Comparison of ENCODE assay signal across 21 cellular contexts in genomic region chr18:3873211-3873610, GRCh38.
"Had no signal": no experiment of that assay in that cellular context is flagged by ENCODE, and none has a peak within 500 bp of the region (broad histone marks: within the 10 kb centered on the region; RNA-seq: fewer than 3 reads in every experiment).

No MANE protein-coding gene starts in this region.

- H3K4me3 Mint-ChIP-seq: activated CD4-positive, alpha-beta memory T cell treated with anti-CD3 and anti-CD28 coated beads, Interleukin-2, amount 10 ng/mL, durations not matched to agents 7 days and 5 days; activated CD4-positive, alpha-beta T cell treated with anti-CD3 and anti-CD28 coated beads, Interleukin-2, amount 10 ng/mL, durations not matched to agents 24 days and 14 days; activated naive CD4-positive, alpha-beta T cell treated with anti-CD3 and anti-CD28 coated beads, Interleukin-2, amount 10 ng/mL, durations not matched to agents 7 days and 5 days; activated T-cell treated with anti-CD3 and anti-CD28 coated beads, Interleukin-2, amount 50 U/mL, for 72 hours; central memory CD8-positive, alpha-beta T cell; stimulated activated memory B cell treated with anti-CD40 and anti-IgM and Interleukin-4, amounts not matched to agents 10 μg/mL and 1 μg/mL and 100 μg/mL, for 72 hours had no signal

- H3K9me3 Mint-ChIP-seq: activated CD4-positive, alpha-beta memory T cell treated with anti-CD3 and anti-CD28 coated beads, Interleukin-2, amount 10 ng/mL, durations not matched to agents 7 days and 5 days; activated CD4-positive, alpha-beta T cell treated with anti-CD3 and anti-CD28 coated beads, Interleukin-2, amount 10 ng/mL, durations not matched to agents 24 days and 14 days; activated naive CD4-positive, alpha-beta T cell treated with anti-CD3 and anti-CD28 coated beads, Interleukin-2, amount 10 ng/mL, durations not matched to agents 7 days and 5 days; activated T-cell treated with anti-CD3 and anti-CD28 coated beads, Interleukin-2, amount 50 U/mL, for 72 hours; central memory CD8-positive, alpha-beta T cell; stimulated activated memory B cell treated with anti-CD40 and anti-IgM and Interleukin-4, amounts not matched to agents 10 μg/mL and 1 μg/mL and 100 μg/mL, for 72 hours; type B pancreatic cell had no signal

- H3K36me3 Mint-ChIP-seq: activated naive CD4-positive, alpha-beta T cell treated with anti-CD3 and anti-CD28 coated beads, Interleukin-2, amount 10 ng/mL, durations not matched to agents 7 days and 5 days; stimulated activated memory B cell treated with anti-CD40 and anti-IgM and Interleukin-4, amounts not matched to agents 10 μg/mL and 1 μg/mL and 100 μg/mL, for 72 hours; type B pancreatic cell had no signal

- H3K4me1 Mint-ChIP-seq: activated CD4-positive, alpha-beta memory T cell treated with anti-CD3 and anti-CD28 coated beads, Interleukin-2, amount 10 ng/mL, durations not matched to agents 7 days and 5 days; activated CD4-positive, alpha-beta T cell treated with anti-CD3 and anti-CD28 coated beads, Interleukin-2, amount 10 ng/mL, durations not matched to agents 24 days and 14 days; activated naive CD4-positive, alpha-beta T cell treated with anti-CD3 and anti-CD28 coated beads, Interleukin-2, amount 10 ng/mL, durations not matched to agents 7 days and 5 days; central memory CD8-positive, alpha-beta T cell had no signal

- H3K27me3 ChIP-seq: breast epithelium, gastrocnemius medialis, sigmoid colon, testis had no signal

- H3K36me3 ChIP-seq: breast epithelium, gastrocnemius medialis, left ventricle myocardium inferior, sigmoid colon had no signal

- DNase-seq: activated CD4-positive, alpha-beta memory T cell treated with anti-CD3 and anti-CD28 coated beads, Interleukin-2, amount 10 ng/mL, durations not matched to agents 7 days and 5 days; activated effector memory CD4-positive, alpha-beta T cell treated with Interleukin-2 at 50 U/mL for 16 hours; activated naive CD4-positive, alpha-beta T cell treated with anti-CD3 and anti-CD28 coated beads, Interleukin-2, amount 10 ng/mL, durations not matched to agents 7 days and 5 days; activated T-cell treated with anti-CD3 and anti-CD28 coated beads, Interleukin-2, amount 50 U/mL, for 72 hours; anterior cingulate cortex; effector CD8-positive, alpha-beta T cell; gastrocnemius medialis; hippocampal formation; left ventricle myocardium inferior; mammary epithelial cell; occipital lobe; posterior cingulate gyrus; sigmoid colon; stimulated activated CD4-positive, alpha-beta T cell treated with anti-CD3 and anti-CD28 coated beads, Interleukin-15, amount 100 ng/mL, for 24 hours; testis had no signal

- H3K27ac ChIP-seq: breast epithelium, gastrocnemius medialis, left ventricle myocardium inferior, sigmoid colon, testis had no signal

- H3K4me1 ChIP-seq: breast epithelium, gastrocnemius medialis, left ventricle myocardium inferior, sigmoid colon, testis had no signal

- H3K27ac Mint-ChIP-seq: activated CD4-positive, alpha-beta memory T cell treated with anti-CD3 and anti-CD28 coated beads, Interleukin-2, amount 10 ng/mL, durations not matched to agents 7 days and 5 days; activated CD4-positive, alpha-beta T cell treated with anti-CD3 and anti-CD28 coated beads, Interleukin-2, amount 10 ng/mL, durations not matched to agents 24 days and 14 days; activated naive CD4-positive, alpha-beta T cell treated with anti-CD3 and anti-CD28 coated beads, Interleukin-2, amount 10 ng/mL, durations not matched to agents 7 days and 5 days; activated T-cell treated with anti-CD3 and anti-CD28 coated beads, Interleukin-2, amount 50 U/mL, for 72 hours; stimulated activated memory B cell treated with anti-CD40 and anti-IgM and Interleukin-4, amounts not matched to agents 10 μg/mL and 1 μg/mL and 100 μg/mL, for 72 hours; type B pancreatic cell had no signal

- H3K9me3 ChIP-seq: breast epithelium, gastrocnemius medialis, left ventricle myocardium inferior, sigmoid colon, testis had no signal

- H3K4me3 ChIP-seq: breast epithelium, gastrocnemius medialis, left ventricle myocardium inferior, sigmoid colon, smooth muscle cell, testis had no signal
